In genomic region chr7:6637544-6638229, GRCh38 we compare ENCODE assay signal across 8 cellular contexts. TPM values are rescaled to one million over a fixed set of nuclear protein-coding genes. Genes with fewer than 3 reads are reported as not detected.
DNase-seq lines count a peak whose midpoint lies in the region; ATAC-seq and TF ChIP-seq lines count a peak whose summit lies in the region.

No MANE protein-coding gene starts in this region.

- peaks cover 0 to 2% (median 0%) of the 10 kb centered on the region in 5 experiments for H3K9me3 Mint-ChIP-seq in brain

- H3K36me3 Mint-ChIP-seq in brain = peaks cover 40% of the 10 kb centered on the region

- TF ChIP-seq CTCF in brain (conservative IDR thresholded peaks at IDR 0.05) = peak in 1 of 2 experiments; percentile 44

- ATAC-seq in GM19468 (IDR thresholded peaks at IDR 0.05; ENCODE audit: extremely low read depth, unreplicated experiment) (peak; percentile 69), left lobe of liver (peak; percentile 6)

- H3K4me3 Mint-ChIP-seq in brain = peak overlapping the region; percentile 87 to 92 (median 91)

- peaks cover 32% of the 10 kb centered on the region for H3K4me1 Mint-ChIP-seq in brain

- H3K27me3 Mint-ChIP-seq in brain = peaks cover 4% of the 10 kb centered on the region

- peak overlapping the region; percentile 34 to 93 (median 88) for H3K27ac Mint-ChIP-seq in brain

- DNase-seq in EH (ENCODE audit: low read depth) (peak; percentile 25), HK-2 (ENCODE audit: unreplicated experiment) (peak; percentile 23), T-helper 22 cell (ENCODE audit: low read depth) (peak; percentile 45), left lobe of liver (ENCODE audit: low spot score) (no peak), superior temporal gyrus (ENCODE audit: extremely low spot score) (no peak)
- peak; percentile 10 to 43 (median 21) for DNase-seq in stimulated activated CD4-positive, alpha-beta T cell treated with anti-CD3 and anti-CD28 coated beads, TNF-alpha, amount 100 ng/mL, for 48 hours (ENCODE audit: low read depth in 3 of 3)

RNA-seq across cellular contexts. Expression of gene ZNF316, which starts 0.6 kb away (rescaled TPM):
- 22.0 TPM for polyA plus RNA-seq in brain (ENCODE audit: insufficient read depth, low read depth, low replicate concordance)
- 18.6 TPM for total RNA-seq in left lobe of liver

RNA-seq across cellular contexts. Expression of gene ZNF853, which starts 22.3 kb away (rescaled TPM):
- 19.3 TPM for polyA plus RNA-seq in brain (ENCODE audit: insufficient read depth, low read depth, low replicate concordance)
- 0.10 TPM for total RNA-seq in left lobe of liver

RNA-seq across cellular contexts. Expression of gene INTS15, which starts 47.9 kb away (rescaled TPM):
- polyA plus RNA-seq in brain (ENCODE audit: insufficient read depth, low read depth, low replicate concordance) = 37.9 TPM
- 14.1 TPM for total RNA-seq in left lobe of liver

Comparison
In these comparisons a context has a peak if more than half of its experiments do, and no peak if none do; other contexts are left out.
1. DNase-seq: peak in EH (single experiment), HK-2 (single experiment), T-helper 22 cell (single experiment) and stimulated activated CD4-positive, alpha-beta T cell treated with anti-CD3 and anti-CD28 coated beads, TNF-alpha, amount 100 ng/mL, for 48 hours (3 of 3); none in left lobe of liver (single experiment) and superior temporal gyrus (single experiment).